In genomic region chr3:136861890-136862610, GRCh38 we compare ENCODE assay signal across 1 cellular context.
A peak's percentile ranks its signal among the peaks of the same experiment; 100 is the strongest.
TF ChIP-seq lines count a peak whose summit lies in the region.

NCK1 (plus strand) TSS chr3:136862208; CDS start chr3:136928002, 65,794 bp downstream.

TF ChIP-seq in K562, 482 proteins besides CTCF, POLR2A, EP300 and RAD21 (continued from another document and continues in another):
- no peak for TF ChIP-seq ZBTB9 (CRISPR knock-in tag; IDR thresholded peaks at IDR 0.05)
- TF ChIP-seq ZNF511 (CRISPR knock-in tag; IDR thresholded peaks at IDR 0.05): peak; percentile 36; the same call in 1 of the 2 replicates
- no peak for TF ChIP-seq PCBP1 (IDR thresholded peaks at IDR 0.05; ENCODE audit: low read depth, low read length, poor library complexity, severe bottlenecking)
- TF ChIP-seq TFAP4 (CRISPR knock-in tag; IDR thresholded peaks at IDR 0.05; ENCODE audit: borderline replicate concordance): peak; percentile 66; the same call in 1 of the 2 replicates
- TF ChIP-seq ZBTB7A (IDR thresholded peaks at IDR 0.05; ENCODE audit: borderline replicate concordance, control insufficient read depth, low read depth, low read length): peak; percentile 83; the same call in 1 of the 2 replicates
- TF ChIP-seq ZNF655 (CRISPR knock-in tag; IDR thresholded peaks at IDR 0.05): no peak
- TF ChIP-seq ZNF263 (CRISPR knock-in tag; IDR thresholded peaks at IDR 0.05; ENCODE audit: borderline replicate concordance): peak; percentile 48; the same call in 1 of the 2 replicates
- TF ChIP-seq L3MBTL2 (IDR thresholded peaks at IDR 0.05): peak; percentile 90
- no peak for TF ChIP-seq DNMT1 (IDR thresholded peaks at IDR 0.05)
- TF ChIP-seq STAT6 (CRISPR knock-in tag; IDR thresholded peaks at IDR 0.05): no peak
- TF ChIP-seq ZNF318 (IDR thresholded peaks at IDR 0.05; ENCODE audit: borderline replicate concordance in 1 of 2, low read depth in 1 of 2): no peak
- TF ChIP-seq TRIM24 (IDR thresholded peaks at IDR 0.05): peak in 1 of 2 experiments; percentile 37; a peak in 1 of 4 replicates
- TF ChIP-seq RNF2 (IDR thresholded peaks at IDR 0.05): peak; percentile 66
- TF ChIP-seq SMAD4 (CRISPR knock-in tag; conservative IDR thresholded peaks at IDR 0.05): peak; percentile 64
- TF ChIP-seq FOS (IDR thresholded peaks at IDR 0.05; ENCODE audit: extremely low read depth, insufficient read length): peak; percentile 62
- TF ChIP-seq ZNF184 (CRISPR knock-in tag; IDR thresholded peaks at IDR 0.05): no peak
- TF ChIP-seq HDAC1 (IDR thresholded peaks at IDR 0.05): no peak; a peak in 2 of 4 replicates
- peak; percentile 35 for TF ChIP-seq SAP30 (IDR thresholded peaks at IDR 0.05; ENCODE audit: borderline replicate concordance, insufficient read depth, low read depth, low read length, poor library complexity, severe bottlenecking)
- peak; percentile 62; the same call in 1 of the 2 replicates for TF ChIP-seq ATF7 (IDR thresholded peaks at IDR 0.05)
- peak; percentile 86 for TF ChIP-seq SUPT5H (IDR thresholded peaks at IDR 0.05)
- peak; percentile 97 for TF ChIP-seq RBFOX2 (IDR thresholded peaks at IDR 0.05; ENCODE audit: low read depth, low read length)
- no peak for TF ChIP-seq ZNF431 (CRISPR knock-in tag; IDR thresholded peaks at IDR 0.05)
- TF ChIP-seq FOXP4 (CRISPR knock-in tag; IDR thresholded peaks at IDR 0.05; ENCODE audit: borderline replicate concordance): 0 out of 2 replicates have a peak, but pooled peaks have one; percentile 66
- TF ChIP-seq ZNF764 (CRISPR knock-in tag; IDR thresholded peaks at IDR 0.05; ENCODE audit: low read depth): no peak
- TF ChIP-seq HNRNPL (IDR thresholded peaks at IDR 0.05; ENCODE audit: low read depth, low read length): 0 out of 2 replicates have a peak, but pooled peaks have one; percentile 42
